1 cellular context compared by ENCODE assay signal in genomic region chr19:45587873-45588272, GRCh38.
A peak's percentile ranks its signal among the peaks of the same experiment; 100 is the strongest.
TF ChIP-seq lines count a peak whose summit lies in the region.

No MANE protein-coding gene starts in this region.

TF ChIP-seq in K562, 482 proteins besides CTCF, POLR2A, EP300 and RAD21 (continued from another document):
- TF ChIP-seq PRMT5 (CRISPR knock-in tag; IDR thresholded peaks at IDR 0.05) (no peak), IRF9 (tag; IDR thresholded peaks at IDR 0.05) (0 out of 2 replicates have a peak, but pooled peaks have one; percentile 13), PTRF (tag; IDR thresholded peaks at IDR 0.05) (peak; percentile 52; the same call in 1 of the 2 replicates), ZNF583 (CRISPR knock-in tag; IDR thresholded peaks at IDR 0.05) (peak; percentile 60; the same call in 1 of the 2 replicates), BRF2 (IDR thresholded peaks at IDR 0.05; ENCODE audit: borderline replicate concordance, insufficient read depth, insufficient read length) (no peak), SLC30A9 (CRISPR knock-in tag; IDR thresholded peaks at IDR 0.05) (no peak), NR2C1 (IDR thresholded peaks at IDR 0.05) (no peak), NR2C1 (tag; IDR thresholded peaks at IDR 0.05) (peak; percentile 78), ZNF740 (CRISPR knock-in tag; IDR thresholded peaks at IDR 0.05) (no peak), ZNF740 (tag; IDR thresholded peaks at IDR 0.05) (peak in 1 of 2 experiments; percentile 47; a peak in 1 of 4 replicates), SETDB1 (IDR thresholded peaks at IDR 0.05; ENCODE audit: low read length) (no peak), ZNF766 (CRISPR knock-in tag; conservative IDR thresholded peaks at IDR 0.05) (no peak; the same call in 1 of the 2 replicates), TAF9B (IDR thresholded peaks at IDR 0.05; ENCODE audit: partially characterized antibody) (no peak), ZNF584 (CRISPR knock-in tag; IDR thresholded peaks at IDR 0.05; ENCODE audit: low read depth) (peak; percentile 89), ZNF165 (CRISPR knock-in tag; IDR thresholded peaks at IDR 0.05; ENCODE audit: borderline replicate concordance) (no peak), ZNF668 (CRISPR knock-in tag; IDR thresholded peaks at IDR 0.05) (no peak), KLF6 (CRISPR knock-in tag; IDR thresholded peaks at IDR 0.05; ENCODE audit: borderline replicate concordance) (peak; percentile 75; the same call in 1 of the 2 replicates), CXXC5 (CRISPR knock-in tag; IDR thresholded peaks at IDR 0.05) (peak; percentile 54), ATF4 (CRISPR knock-in tag; IDR thresholded peaks at IDR 0.05) (0 out of 2 replicates have a peak, but pooled peaks have one; percentile 9), ZNF780A (CRISPR knock-in tag; IDR thresholded peaks at IDR 0.05) (no peak), ZNF707 (CRISPR knock-in tag; conservative IDR thresholded peaks at IDR 0.05) (no peak), THRB (CRISPR knock-in tag; conservative IDR thresholded peaks at IDR 0.05) (0 out of 2 replicates have a peak, but pooled peaks have one; percentile 11), JUND (IDR thresholded peaks at IDR 0.05; ENCODE audit: borderline replicate concordance, low read depth, low read length) (peak; percentile 52; the same call in 1 of the 2 replicates), JUND (tag; IDR thresholded peaks at IDR 0.05; ENCODE audit: borderline replicate concordance, low read depth, low read length) (peak; percentile 47; the same call in 1 of the 3 replicates), DMBX1 (CRISPR knock-in tag; IDR thresholded peaks at IDR 0.05; ENCODE audit: borderline replicate concordance) (peak; percentile 75; the same call in 1 of the 2 replicates), ZBTB11 (CRISPR knock-in tag; IDR thresholded peaks at IDR 0.05) (peak in 1 of 3 experiments; percentile 72; a peak in 1 of 6 replicates), TEAD1 (CRISPR knock-in tag; IDR thresholded peaks at IDR 0.05) (no peak), ZNF175 (CRISPR knock-in tag; IDR thresholded peaks at IDR 0.05; ENCODE audit: low read depth) (peak; percentile 92), MEF2D (tag; conservative IDR thresholded peaks at IDR 0.05; ENCODE audit: low read depth) (0 out of 2 replicates have a peak, but pooled peaks have one; percentile 43), E2F3 (CRISPR knock-in tag; IDR thresholded peaks at IDR 0.05) (no peak), TAF7 (tag; IDR thresholded peaks at IDR 0.05) (peak; percentile 40; the same call in 1 of the 2 replicates), SRSF7 (optimal IDR thresholded peaks at IDR 0.05; ENCODE audit: low read depth, low read length) (no peak), POLR2AphosphoS2 (IDR thresholded peaks at IDR 0.05; ENCODE audit: low read length) (no peak), TCFL5 (CRISPR knock-in tag; conservative IDR thresholded peaks at IDR 0.05) (no peak), YY1 (IDR thresholded peaks at IDR 0.05; ENCODE audit: borderline replicate concordance in 1 of 3, control insufficient read depth in 1 of 3, extremely low read depth in 1 of 3, insufficient read depth in 3 of 3, insufficient read length in 1 of 3, insufficient replicate concordance in 2 of 3, low read depth in 1 of 3, low read length in 2 of 3) (peak in 2 of 3 experiments; percentile 52 to 79), CCNT2 (IDR thresholded peaks at IDR 0.05; ENCODE audit: borderline replicate concordance, extremely low read depth, insufficient read length, low read depth, low read length) (no peak), ZNF644 (tag; IDR thresholded peaks at IDR 0.05; ENCODE audit: low read depth) (0 out of 2 replicates have a peak, but pooled peaks have one; percentile 41), ZBTB5 (IDR thresholded peaks at IDR 0.05) (peak; percentile 74; the same call in 1 of the 2 replicates), SUPT5H (IDR thresholded peaks at IDR 0.05) (no peak), ETS2 (tag; IDR thresholded peaks at IDR 0.05; ENCODE audit: borderline replicate concordance, poor library complexity, severe bottlenecking) (no peak), CREB3 (tag; conservative IDR thresholded peaks at IDR 0.05; ENCODE audit: low read depth) (peak; percentile 55; the same call in 1 of the 2 replicates), MTA2 (IDR thresholded peaks at IDR 0.05; ENCODE audit: low read depth) (no peak), HMG20B (CRISPR knock-in tag; IDR thresholded peaks at IDR 0.05) (no peak), ZKSCAN8 (CRISPR knock-in tag; IDR thresholded peaks at IDR 0.05) (peak; percentile 78), ZNF239 (CRISPR knock-in tag; IDR thresholded peaks at IDR 0.05) (peak; percentile 21; the same call in 1 of the 2 replicates)
